In the genomic region with DNA sequence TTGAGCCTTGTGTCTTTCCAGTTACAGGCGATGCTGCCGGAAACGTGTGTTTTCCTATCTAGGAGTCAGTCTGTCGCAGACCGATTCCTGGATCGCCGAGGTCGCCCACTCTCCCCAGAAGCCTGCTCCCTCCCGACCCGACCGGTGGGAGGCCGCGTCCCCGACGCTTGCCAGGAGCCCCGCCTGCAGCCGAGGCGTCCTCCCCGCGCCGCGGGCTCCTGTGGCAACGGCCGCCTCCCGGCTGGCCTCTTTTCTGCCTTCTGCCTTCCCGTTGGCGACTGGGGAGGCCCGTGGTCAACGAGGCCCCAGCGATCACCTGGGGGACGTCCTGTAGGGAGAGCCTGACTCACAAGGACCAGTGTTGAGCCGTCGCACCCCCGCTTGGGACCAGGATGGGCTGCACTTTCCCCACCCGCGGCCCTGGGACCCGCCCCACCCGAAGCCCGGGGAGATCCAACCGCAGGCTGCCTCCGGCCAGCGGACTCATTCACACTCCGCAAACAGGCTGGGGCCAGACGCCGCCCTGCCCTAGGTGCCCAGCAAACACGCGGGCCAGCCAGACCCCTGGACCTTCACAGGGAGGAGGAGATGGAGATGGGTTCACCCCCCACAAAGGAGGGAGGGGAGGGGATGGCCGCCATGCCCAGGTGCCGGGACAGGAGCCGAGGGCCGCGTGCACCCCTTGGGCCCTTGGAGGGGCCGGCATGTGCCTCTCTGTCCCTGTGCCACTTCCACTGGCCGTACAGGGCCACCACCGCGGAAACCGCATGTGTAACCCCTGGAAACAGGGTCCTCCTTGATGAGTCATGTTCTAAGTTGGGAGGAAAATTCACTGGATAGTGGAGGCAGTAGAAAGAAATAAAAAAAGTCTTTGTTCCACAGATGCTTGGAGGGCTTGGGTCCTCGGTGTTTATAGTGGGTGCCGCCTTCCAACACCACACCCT, we compare ENCODE assay signal across 1 cellular context.
TF ChIP-seq lines count a peak whose summit lies in the region.

No MANE protein-coding gene starts in this region.

TF ChIP-seq in GM23338, 12 proteins besides CTCF, POLR2A, EP300 and RAD21 (continued from another document):
- TF ChIP-seq, protein P1, sequence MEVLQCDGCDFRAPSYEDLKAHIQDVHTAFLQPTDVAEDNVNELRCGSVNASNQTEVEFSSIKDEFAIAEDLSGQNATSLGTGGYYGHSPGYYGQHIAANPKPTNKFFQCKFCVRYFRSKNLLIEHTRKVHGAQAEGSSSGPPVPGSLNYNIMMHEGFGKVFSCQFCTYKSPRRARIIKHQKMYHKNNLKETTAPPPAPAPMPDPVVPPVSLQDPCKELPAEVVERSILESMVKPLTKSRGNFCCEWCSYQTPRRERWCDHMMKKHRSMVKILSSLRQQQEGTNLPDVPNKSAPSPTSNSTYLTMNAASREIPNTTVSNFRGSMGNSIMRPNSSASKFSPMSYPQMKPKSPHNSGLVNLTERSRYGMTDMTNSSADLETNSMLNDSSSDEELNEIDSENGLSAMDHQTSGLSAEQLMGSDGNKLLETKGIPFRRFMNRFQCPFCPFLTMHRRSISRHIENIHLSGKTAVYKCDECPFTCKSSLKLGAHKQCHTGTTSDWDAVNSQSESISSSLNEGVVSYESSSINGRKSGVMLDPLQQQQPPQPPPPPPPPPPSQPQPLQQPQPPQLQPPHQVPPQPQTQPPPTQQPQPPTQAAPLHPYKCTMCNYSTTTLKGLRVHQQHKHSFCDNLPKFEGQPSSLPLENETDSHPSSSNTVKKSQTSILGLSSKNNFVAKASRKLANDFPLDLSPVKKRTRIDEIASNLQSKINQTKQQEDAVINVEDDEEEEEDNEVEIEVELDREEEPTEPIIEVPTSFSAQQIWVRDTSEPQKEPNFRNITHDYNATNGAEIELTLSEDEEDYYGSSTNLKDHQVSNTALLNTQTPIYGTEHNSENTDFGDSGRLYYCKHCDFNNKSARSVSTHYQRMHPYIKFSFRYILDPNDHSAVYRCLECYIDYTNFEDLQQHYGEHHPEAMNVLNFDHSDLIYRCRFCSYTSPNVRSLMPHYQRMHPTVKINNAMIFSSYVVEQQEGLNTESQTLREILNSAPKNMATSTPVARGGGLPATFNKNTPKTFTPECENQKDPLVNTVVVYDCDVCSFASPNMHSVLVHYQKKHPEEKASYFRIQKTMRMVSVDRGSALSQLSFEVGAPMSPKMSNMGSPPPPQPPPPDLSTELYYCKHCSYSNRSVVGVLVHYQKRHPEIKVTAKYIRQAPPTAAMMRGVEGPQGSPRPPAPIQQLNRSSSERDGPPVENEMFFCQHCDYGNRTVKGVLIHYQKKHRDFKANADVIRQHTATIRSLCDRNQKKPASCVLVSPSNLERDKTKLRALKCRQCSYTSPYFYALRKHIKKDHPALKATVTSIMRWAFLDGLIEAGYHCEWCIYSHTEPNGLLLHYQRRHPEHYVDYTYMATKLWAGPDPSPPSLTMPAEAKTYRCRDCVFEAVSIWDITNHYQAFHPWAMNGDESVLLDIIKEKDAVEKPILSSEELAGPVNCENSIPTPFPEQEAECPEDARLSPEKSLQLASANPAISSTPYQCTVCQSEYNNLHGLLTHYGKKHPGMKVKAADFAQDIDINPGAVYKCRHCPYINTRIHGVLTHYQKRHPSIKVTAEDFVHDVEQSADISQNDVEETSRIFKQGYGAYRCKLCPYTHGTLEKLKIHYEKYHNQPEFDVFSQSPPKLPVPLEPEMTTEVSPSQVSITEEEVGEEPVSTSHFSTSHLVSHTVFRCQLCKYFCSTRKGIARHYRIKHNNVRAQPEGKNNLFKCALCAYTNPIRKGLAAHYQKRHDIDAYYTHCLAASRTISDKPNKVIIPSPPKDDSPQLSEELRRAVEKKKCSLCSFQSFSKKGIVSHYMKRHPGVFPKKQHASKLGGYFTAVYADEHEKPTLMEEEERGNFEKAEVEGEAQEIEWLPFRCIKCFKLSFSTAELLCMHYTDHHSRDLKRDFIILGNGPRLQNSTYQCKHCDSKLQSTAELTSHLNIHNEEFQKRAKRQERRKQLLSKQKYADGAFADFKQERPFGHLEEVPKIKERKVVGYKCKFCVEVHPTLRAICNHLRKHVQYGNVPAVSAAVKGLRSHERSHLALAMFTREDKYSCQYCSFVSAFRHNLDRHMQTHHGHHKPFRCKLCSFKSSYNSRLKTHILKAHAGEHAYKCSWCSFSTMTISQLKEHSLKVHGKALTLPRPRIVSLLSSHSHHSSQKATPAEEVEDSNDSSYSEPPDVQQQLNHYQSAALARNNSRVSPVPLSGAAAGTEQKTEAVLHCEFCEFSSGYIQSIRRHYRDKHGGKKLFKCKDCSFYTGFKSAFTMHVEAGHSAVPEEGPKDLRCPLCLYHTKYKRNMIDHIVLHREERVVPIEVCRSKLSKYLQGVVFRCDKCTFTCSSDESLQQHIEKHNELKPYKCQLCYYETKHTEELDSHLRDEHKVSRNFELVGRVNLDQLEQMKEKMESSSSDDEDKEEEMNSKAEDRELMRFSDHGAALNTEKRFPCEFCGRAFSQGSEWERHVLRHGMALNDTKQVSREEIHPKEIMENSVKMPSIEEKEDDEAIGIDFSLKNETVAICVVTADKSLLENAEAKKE (CRISPR knock-in tag; IDR thresholded peaks at IDR 0.05) = no peak
- no peak for TF ChIP-seq STAT1 (IDR thresholded peaks at IDR 0.05; ENCODE audit: unreplicated experiment)
- TF ChIP-seq, protein P2, sequence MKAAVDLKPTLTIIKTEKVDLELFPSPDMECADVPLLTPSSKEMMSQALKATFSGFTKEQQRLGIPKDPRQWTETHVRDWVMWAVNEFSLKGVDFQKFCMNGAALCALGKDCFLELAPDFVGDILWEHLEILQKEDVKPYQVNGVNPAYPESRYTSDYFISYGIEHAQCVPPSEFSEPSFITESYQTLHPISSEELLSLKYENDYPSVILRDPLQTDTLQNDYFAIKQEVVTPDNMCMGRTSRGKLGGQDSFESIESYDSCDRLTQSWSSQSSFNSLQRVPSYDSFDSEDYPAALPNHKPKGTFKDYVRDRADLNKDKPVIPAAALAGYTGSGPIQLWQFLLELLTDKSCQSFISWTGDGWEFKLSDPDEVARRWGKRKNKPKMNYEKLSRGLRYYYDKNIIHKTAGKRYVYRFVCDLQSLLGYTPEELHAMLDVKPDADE (IDR thresholded peaks at IDR 0.05) = no peak
- TF ChIP-seq EZH2 (IDR thresholded peaks at IDR 0.05; ENCODE audit: low read depth, unreplicated experiment) = no peak
- TF ChIP-seq EZH2phosphoT487 (IDR thresholded peaks at IDR 0.05; ENCODE audit: unreplicated experiment) = no peak
- TF ChIP-seq ZNF114 (CRISPR knock-in tag; IDR thresholded peaks at IDR 0.05) = no peak
TF ChIP-seq in GM23338: peak in this region for 0.
